Comparison of ENCODE assay signal across 8 cellular contexts in genomic region chr12:55940065-55940732, GRCh38. TPM values are rescaled to one million over a fixed set of nuclear protein-coding genes. Genes with fewer than 3 reads are reported as not detected.
DNase-seq lines count a peak whose midpoint lies in the region; ATAC-seq and TF ChIP-seq lines count a peak whose summit lies in the region.

No MANE protein-coding gene starts in this region.

- in situ Hi-C loops in gastrocnemius medialis (cut with MboI; ENCODE audit: low sequenced_read_pairs in 4 of 4) = loop anchor here in 3 of 4 donors (5.0 to 25.0 kb wide), 3 partner anchors 128 to 303 kb away; partner anchors contain the start of genes OR10P1 (in 1 of the 3), ORMDL2 (in 1 of the 3) and SARNP (in 1 of the 3)

- H3K9me3 ChIP-seq in ascending aorta (no peaks in the 10 kb centered on the region), gastrocnemius medialis (no peaks in the 10 kb centered on the region)

- intact Hi-C loops in ascending aorta (cut with DNase I) (loop anchor here (1.0 kb wide), 3 partner anchors 14 to 202 kb away; partner anchors contain the start of gene SARNP), gastrocnemius medialis (cut with DNase I; ENCODE audit: low total_unique reads) (loop anchor here (1.0 kb wide), 2 partner anchors 14 to 202 kb away; no protein-coding TSS in a partner anchor)

- H3K4me3 ChIP-seq in ascending aorta (peak overlapping the region in 1 of 2 donors; percentile 42), gastrocnemius medialis (peak overlapping the region; percentile 25 to 43 (median 37))

- H3K27ac ChIP-seq in ascending aorta = peak overlapping the region; percentile 53 to 71
- H3K27ac ChIP-seq in gastrocnemius medialis = no peak overlapping the region

- peaks cover 30 to 52% of the 10 kb centered on the region in 2 donors for H3K36me3 ChIP-seq in ascending aorta
- no peaks in the 10 kb centered on the region for H3K36me3 ChIP-seq in gastrocnemius medialis

- H3K4me1 ChIP-seq in ascending aorta (peaks cover 0 to 7% of the 10 kb centered on the region in 2 donors), gastrocnemius medialis (peaks cover 0 to 5% of the 10 kb centered on the region in 2 donors)

- TF ChIP-seq POLR2A in gastrocnemius medialis (IDR thresholded peaks at IDR 0.05) = no peak

- peak; percentile 97 for ATAC-seq in HG02885 (IDR thresholded peaks at IDR 0.05; ENCODE audit: poor library complexity, unreplicated experiment)
- peak; percentile 92 to 99 for ATAC-seq in gastrocnemius medialis

- DNase-seq in NK-92 treated with Interleukin-12 subunit alpha and Interleukin-12 subunit beta, amount 100 ng/mL, for 24 hours (lab: John Stamatoyannopoulos, UW) = peak; percentile 58
- no peak for DNase-seq in NK-92 (lab: John Stamatoyannopoulos, UW; ENCODE audit: unreplicated experiment)
- peak; percentile 41 for DNase-seq in NCI-H1694 treated with DMSO at 0.1 percent for 48 hours (lab: John Stamatoyannopoulos, UW)
- peak; percentile 44 to 82 (median 75) for DNase-seq in T-helper 2 cell
- DNase-seq in ascending aorta (ENCODE audit: low spot score in 2 of 2) = peak; percentile 36 to 93
- DNase-seq in hippocampal formation (lab: John Stamatoyannopoulos, UW) = peak; percentile 78 to 81
- DNase-seq in gastrocnemius medialis = peak; percentile 66 to 75

- TF ChIP-seq CTCF in ascending aorta (IDR thresholded peaks at IDR 0.05) (peak; percentile 83 to 90 (median 87)), gastrocnemius medialis (IDR thresholded peaks at IDR 0.05 in 4 of 5, conservative IDR thresholded peaks at IDR 0.05 in 1 of 5) (peak; percentile 74 to 95 (median 88))

- H3K27me3 ChIP-seq in ascending aorta (no peaks in the 10 kb centered on the region), gastrocnemius medialis (peaks cover 0 to 5% (median 2%) of the 10 kb centered on the region in 3 donors)

RNA-seq across cellular contexts. Expression of gene DGKA, which starts 9.2 kb away (rescaled TPM):
- total RNA-seq in ascending aorta = 48.6 TPM
- total RNA-seq in gastrocnemius medialis = 1 to 10 TPM; 1.9 to 5.0 (median 2.6) TPM

RNA-seq across cellular contexts. Expression of gene PYM1, which starts 12.5 kb away (rescaled TPM):
- total RNA-seq in ascending aorta (83.7 TPM), gastrocnemius medialis (10 to 100 TPM; 12.8 to 24.5 (median 15.9) TPM)

RNA-seq across cellular contexts. Expression of gene PMEL, which starts 25.6 kb away (rescaled TPM):
- not detected for total RNA-seq in ascending aorta
- total RNA-seq in gastrocnemius medialis = 1 to 10 TPM in 1 of 4 donors, under 1 TPM in 1, not detected in 2; 0.73 to 2.0 TPM

RNA-seq across cellular contexts. Expression of gene CDK2, which starts 26.4 kb away (rescaled TPM):
- 24.5 TPM for total RNA-seq in ascending aorta
- 10 to 100 TPM in 1 of 4 donors, 1 to 10 TPM in 3; 6.4 to 11.7 (median 8.1) TPM for total RNA-seq in gastrocnemius medialis

RNA-seq across cellular contexts. Expression of gene RAB5B, which starts 33.7 kb away (rescaled TPM):
- total RNA-seq in ascending aorta (48.0 TPM), gastrocnemius medialis (10 to 100 TPM; 75.5 to 84.9 (median 81.8) TPM)

Comparison
In these comparisons a context has a peak if more than half of its experiments do, and no peak if none do; other contexts are left out.
1. H3K27ac ChIP-seq: peak in ascending aorta (2 of 2); none in gastrocnemius medialis (0 of 4).